In the genomic region with DNA sequence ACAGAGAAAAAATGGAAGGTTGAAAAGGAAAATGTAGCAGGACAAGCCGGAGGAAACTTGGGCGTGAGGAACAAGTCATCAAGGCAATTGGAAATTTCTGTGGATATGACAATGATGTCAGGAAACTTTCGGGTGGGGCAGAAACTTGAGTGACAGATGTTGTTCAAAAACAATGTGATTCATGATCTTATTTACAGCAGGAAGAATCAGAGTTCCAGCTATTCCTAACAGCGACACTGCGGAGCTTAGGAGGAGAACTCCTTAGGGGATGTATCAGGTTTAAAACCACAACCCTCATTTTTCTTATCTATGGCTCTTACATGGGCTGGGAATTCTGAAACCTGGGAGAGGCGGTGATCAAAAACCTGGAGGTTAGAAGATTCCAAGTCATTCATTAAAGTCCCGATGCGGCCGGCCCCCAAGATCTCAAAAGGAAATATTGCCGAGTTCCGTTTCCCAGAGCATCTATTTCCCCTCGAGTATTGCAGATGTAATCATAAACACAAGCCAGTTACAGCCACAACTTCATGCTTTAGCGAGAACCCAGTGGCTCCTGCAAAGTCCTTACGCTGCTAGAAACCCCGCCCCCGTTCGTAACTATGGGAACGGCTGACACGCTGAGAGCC, we compare ENCODE assay signal across 8 cellular contexts. TPM values are rescaled to one million over a fixed set of nuclear protein-coding genes. Genes with fewer than 3 reads are reported as not detected.
A peak's percentile ranks its signal among the peaks of the same experiment; 100 is the strongest.
DNase-seq lines count a peak whose midpoint lies in the region; ATAC-seq and TF ChIP-seq lines count a peak whose summit lies in the region.

No MANE protein-coding gene starts in this region.

- TF ChIP-seq CTCF in heart left ventricle (IDR thresholded peaks at IDR 0.05) (no peak), mammary epithelial cell (conservative IDR thresholded peaks at IDR 0.05 in 1 of 2, IDR thresholded peaks at IDR 0.05 in 1 of 2; ENCODE audit: extremely low read depth in 1 of 2, insufficient read depth in 1 of 2, low read depth in 1 of 2, low read length in 2 of 2) (no peak), mesothelial cell of epicardium (IDR thresholded peaks at IDR 0.05; ENCODE audit: unreplicated experiment) (no peak), uterus (IDR thresholded peaks at IDR 0.05) (no peak)

- H3K27ac ChIP-seq in heart left ventricle (peak overlapping the region in 11 of 12 donors; percentile 7 to 78 (median 68)), mammary epithelial cell (ENCODE audit: insufficient read depth, low read depth, low read length) (peak overlapping the region; percentile 81), uterus (peak overlapping the region; percentile 66 to 75)

- TSS peak; percentile 83 for BruUV-seq in mammary epithelial cell (replicated peaks; lab: Mats Ljungman, UMichigan)

- H2AFZ ChIP-seq in mammary epithelial cell (ENCODE audit: low read depth, low read length) = peak overlapping the region; percentile 86

- dilution Hi-C loops in mammary epithelial cell (cut with HindIII; ENCODE audit: low sequenced_read_pairs) = no loop called here

- peaks cover 17% of the 10 kb centered on the region for H3K27me3 Mint-ChIP-seq in mesothelial cell of epicardium (ENCODE audit: low read depth)

- no peaks in the 10 kb centered on the region for H4K20me1 ChIP-seq in mammary epithelial cell (ENCODE audit: insufficient read depth, low read length)

- peak overlapping the region; percentile 83 for H3K4me2 ChIP-seq in mammary epithelial cell (ENCODE audit: insufficient read depth, low read depth, low read length)

- in situ Hi-C loops in mammary epithelial cell (cut with MboI; ENCODE audit: low sequenced_read_pairs in 2 of 2) = no loop called here

- no peak for DNase-seq in heart left ventricle
- DNase-seq in Right ventricle myocardium inferior (ENCODE audit: missing footprints) = no peak
- no peak for DNase-seq in mammary epithelial cell
- DNase-seq in mesothelial cell of epicardium (ENCODE audit: low spot score in 2 of 2, unreplicated experiment in 2 of 2) = no peak
- no peak for DNase-seq in uterus
- no peak for DNase-seq in head of caudate nucleus
- DNase-seq in stimulated activated naive CD4-positive, alpha-beta T cell (lab: John Stamatoyannopoulos, UW) = no peak
- DNase-seq in activated gamma-delta T cell (lab: John Stamatoyannopoulos, UW) = no peak

- intact Hi-C loops in heart left ventricle (cut with DNase I) (loop anchor here in 2 of 10 donors (1.0 to 10.0 kb wide), 2 partner anchors 55 to 116 kb away; no protein-coding TSS in a partner anchor), Right ventricle myocardium inferior (cut with DNase I) (loop anchor here (2.0 to 10.0 kb wide), 3 partner anchors 15 to 1625 kb away; partner anchors contain the start of gene NR2F2), mammary epithelial cell (cut with micrococcal nuclease) (loop anchor here (1.0 to 2.0 kb wide), 5 partner anchors 36 to 207 kb away; no protein-coding TSS in a partner anchor), uterus (cut with DNase I; ENCODE audit: low total_unique reads) (no loop called here), head of caudate nucleus (cut with DNase I) (no loop called here)

- no peak for TF ChIP-seq POLR2A in heart left ventricle (IDR thresholded peaks at IDR 0.05)
- TF ChIP-seq POLR2A in uterus (IDR thresholded peaks at IDR 0.05) = no peak

- H3K27me3 ChIP-seq in heart left ventricle (no peaks in the 10 kb centered on the region), mammary epithelial cell (ENCODE audit: insufficient read depth, low read length) (no peaks in the 10 kb centered on the region), uterus (no peaks in the 10 kb centered on the region)

- 4 to 6% (median 4%) methylated on average over 19 of the region's 19 CpGs for WGBS in heart left ventricle, 4 donors
- 5% methylated on average over 16 of the region's 19 CpGs for WGBS in mammary epithelial cell (ENCODE audit: low coverage, missing lambda C conversion rate)

- H3K9me3 ChIP-seq in heart left ventricle = no peaks in the 10 kb centered on the region
- no peaks in the 10 kb centered on the region for H3K9me3 ChIP-seq in mammary epithelial cell (replicated peaks; ENCODE audit: insufficient read depth, low read length)
- no peaks in the 10 kb centered on the region for H3K9me3 ChIP-seq in uterus

- H3K9ac ChIP-seq in mammary epithelial cell (ENCODE audit: insufficient read depth, low read length) = peak overlapping the region; percentile 75

- no peaks in the 10 kb centered on the region for H3K36me3 ChIP-seq in heart left ventricle
- H3K36me3 ChIP-seq in mammary epithelial cell (ENCODE audit: insufficient read depth, low read length) = no peaks in the 10 kb centered on the region
- no peaks in the 10 kb centered on the region for H3K36me3 ChIP-seq in uterus

- no peak for ATAC-seq in heart left ventricle
- no peak for ATAC-seq in Right ventricle myocardium inferior

- peak overlapping the region; percentile 82 for H3K4me3 Mint-ChIP-seq in mesothelial cell of epicardium

- H3K27ac Mint-ChIP-seq in mesothelial cell of epicardium = peak overlapping the region; percentile 96

- peaks cover 40% of the 10 kb centered on the region for H3K79me2 ChIP-seq in mammary epithelial cell (ENCODE audit: insufficient read depth, low read length)

- H3K36me3 Mint-ChIP-seq in mesothelial cell of epicardium = no peaks in the 10 kb centered on the region

- H3K4me1 Mint-ChIP-seq in mesothelial cell of epicardium = peaks cover 29% of the 10 kb centered on the region

- H3K4me3 ChIP-seq in heart left ventricle = peak overlapping the region in 11 of 12 donors; percentile 5 to 96 (median 82)
- peak overlapping the region; percentile 41 to 48 (median 43) for H3K4me3 ChIP-seq in mammary epithelial cell (replicated peaks in 1 of 3; ENCODE audit: insufficient read depth in 1 of 3, low read depth in 2 of 3, low read length in 3 of 3)
- H3K4me3 ChIP-seq in uterus = peak overlapping the region; percentile 34 to 44

- CTCF ChIA-PET in mammary epithelial cell (lab: Charles Lee; ENCODE audit: low non-redundant PET) = interaction anchor here (0.6 kb wide), 1 partner anchor 215 kb away, joined by 6 read pairs; no protein-coding TSS in a partner anchor

- H3K4me1 ChIP-seq in heart left ventricle (peaks cover 0 to 42% (median 24%) of the 10 kb centered on the region in 12 donors), mammary epithelial cell (ENCODE audit: insufficient read depth, low read length) (peaks cover 8% of the 10 kb centered on the region), uterus (peaks cover 0 to 13% of the 10 kb centered on the region in 2 donors)

- H3K9me3 Mint-ChIP-seq in mesothelial cell of epicardium = no peaks in the 10 kb centered on the region

RNA-seq across cellular contexts. Expression of gene ARRDC4, which starts 0.7 kb away (rescaled TPM):
- total RNA-seq in heart left ventricle = 10 to 100 TPM in 8 of 9 donors, 1 to 10 TPM in 1; 9.7 to 49.6 (median 19.0) TPM
- 10 to 100 TPM; 11.2 to 17.6 TPM for polyA plus RNA-seq in heart left ventricle
- total RNA-seq in Right ventricle myocardium inferior = 15.9 TPM
- total RNA-seq in mammary epithelial cell = 10 to 100 TPM; 18.3 to 61.5 TPM
- polyA plus RNA-seq in mammary epithelial cell = 8.9 TPM
- polyA minus RNA-seq in mammary epithelial cell = 8.0 TPM
- 16.2 to 17.4 TPM (median 16.4 TPM) in 3 replicates for total RNA-seq in mesothelial cell of epicardium
- 10 to 100 TPM; 10.2 to 45.1 (median 25.0) TPM for total RNA-seq in uterus

Comparison
In these comparisons a context has a peak if more than half of its experiments do, and no peak if none do; other contexts are left out.
1. intact Hi-C loops: an anchor here in Right ventricle myocardium inferior (2.0 to 10.0 kb wide) and mammary epithelial cell (1.0 to 2.0 kb wide); none called in uterus and head of caudate nucleus.